ENCODE assay signal across 1 cellular context in the genomic region with DNA sequence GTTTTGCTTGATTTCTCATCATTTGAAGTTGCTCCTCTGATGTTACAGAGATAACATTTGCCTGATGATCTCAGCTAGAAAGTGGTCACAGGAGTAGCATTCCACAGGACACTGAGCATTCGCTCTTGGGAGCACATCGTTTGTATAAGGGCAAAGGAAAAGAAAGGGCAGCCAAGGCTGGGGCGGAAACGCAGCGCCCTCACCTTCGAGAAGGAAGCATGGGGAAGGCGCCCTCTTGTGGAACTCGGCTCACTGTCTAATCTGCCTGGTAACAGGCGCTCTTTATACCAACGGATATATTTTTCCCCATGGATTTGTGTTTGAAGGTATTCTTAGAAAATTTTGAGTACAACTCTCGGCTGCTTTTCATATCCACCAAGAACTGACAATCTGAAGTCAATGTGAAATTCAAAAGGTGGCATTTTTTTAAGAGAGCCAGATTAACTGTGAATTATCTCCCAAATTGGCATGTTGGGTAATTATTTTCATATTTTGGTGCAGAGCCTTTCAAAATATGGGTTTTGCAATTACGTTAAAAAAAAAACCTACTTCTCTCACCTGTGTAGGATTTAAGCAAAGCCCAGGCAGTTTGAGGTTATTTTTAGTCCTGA.
TF ChIP-seq lines count a peak whose summit lies in the region.

No MANE protein-coding gene starts in this region.

TF ChIP-seq in HepG2, 621 proteins besides CTCF, POLR2A, EP300 and RAD21 (continued from another document):
- 0 out of 2 replicates have a peak, but pooled peaks have one; percentile 29 for TF ChIP-seq ERF (CRISPR knock-in tag; IDR thresholded peaks at IDR 0.05)
- TF ChIP-seq SRY (CRISPR knock-in tag; IDR thresholded peaks at IDR 0.05) = no peak
- TF ChIP-seq, protein P1, sequence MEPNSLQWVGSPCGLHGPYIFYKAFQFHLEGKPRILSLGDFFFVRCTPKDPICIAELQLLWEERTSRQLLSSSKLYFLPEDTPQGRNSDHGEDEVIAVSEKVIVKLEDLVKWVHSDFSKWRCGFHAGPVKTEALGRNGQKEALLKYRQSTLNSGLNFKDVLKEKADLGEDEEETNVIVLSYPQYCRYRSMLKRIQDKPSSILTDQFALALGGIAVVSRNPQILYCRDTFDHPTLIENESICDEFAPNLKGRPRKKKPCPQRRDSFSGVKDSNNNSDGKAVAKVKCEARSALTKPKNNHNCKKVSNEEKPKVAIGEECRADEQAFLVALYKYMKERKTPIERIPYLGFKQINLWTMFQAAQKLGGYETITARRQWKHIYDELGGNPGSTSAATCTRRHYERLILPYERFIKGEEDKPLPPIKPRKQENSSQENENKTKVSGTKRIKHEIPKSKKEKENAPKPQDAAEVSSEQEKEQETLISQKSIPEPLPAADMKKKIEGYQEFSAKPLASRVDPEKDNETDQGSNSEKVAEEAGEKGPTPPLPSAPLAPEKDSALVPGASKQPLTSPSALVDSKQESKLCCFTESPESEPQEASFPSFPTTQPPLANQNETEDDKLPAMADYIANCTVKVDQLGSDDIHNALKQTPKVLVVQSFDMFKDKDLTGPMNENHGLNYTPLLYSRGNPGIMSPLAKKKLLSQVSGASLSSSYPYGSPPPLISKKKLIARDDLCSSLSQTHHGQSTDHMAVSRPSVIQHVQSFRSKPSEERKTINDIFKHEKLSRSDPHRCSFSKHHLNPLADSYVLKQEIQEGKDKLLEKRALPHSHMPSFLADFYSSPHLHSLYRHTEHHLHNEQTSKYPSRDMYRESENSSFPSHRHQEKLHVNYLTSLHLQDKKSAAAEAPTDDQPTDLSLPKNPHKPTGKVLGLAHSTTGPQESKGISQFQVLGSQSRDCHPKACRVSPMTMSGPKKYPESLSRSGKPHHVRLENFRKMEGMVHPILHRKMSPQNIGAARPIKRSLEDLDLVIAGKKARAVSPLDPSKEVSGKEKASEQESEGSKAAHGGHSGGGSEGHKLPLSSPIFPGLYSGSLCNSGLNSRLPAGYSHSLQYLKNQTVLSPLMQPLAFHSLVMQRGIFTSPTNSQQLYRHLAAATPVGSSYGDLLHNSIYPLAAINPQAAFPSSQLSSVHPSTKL (CRISPR knock-in tag; IDR thresholded peaks at IDR 0.05) = peak; percentile 38; the same call in 1 of the 2 replicates
- TF ChIP-seq ZNF878 (CRISPR knock-in tag; IDR thresholded peaks at IDR 0.05) = 0 out of 2 replicates have a peak, but pooled peaks have one; percentile 49
- peak; percentile 58; the same call in 1 of the 2 replicates for TF ChIP-seq KDM2A (CRISPR knock-in tag; IDR thresholded peaks at IDR 0.05; ENCODE audit: borderline replicate concordance, low read depth)
- TF ChIP-seq RFX5 (IDR thresholded peaks at IDR 0.05; ENCODE audit: low read depth, low read length) = peak; percentile 98
- peak; percentile 78 for TF ChIP-seq STAG1 (CRISPR knock-in tag; IDR thresholded peaks at IDR 0.05)
- TF ChIP-seq ZNF446 (CRISPR knock-in tag; IDR thresholded peaks at IDR 0.05) = no peak
- TF ChIP-seq XRCC5 (optimal IDR thresholded peaks at IDR 0.05; ENCODE audit: low read length) = peak; percentile 29
- TF ChIP-seq, protein P2, sequence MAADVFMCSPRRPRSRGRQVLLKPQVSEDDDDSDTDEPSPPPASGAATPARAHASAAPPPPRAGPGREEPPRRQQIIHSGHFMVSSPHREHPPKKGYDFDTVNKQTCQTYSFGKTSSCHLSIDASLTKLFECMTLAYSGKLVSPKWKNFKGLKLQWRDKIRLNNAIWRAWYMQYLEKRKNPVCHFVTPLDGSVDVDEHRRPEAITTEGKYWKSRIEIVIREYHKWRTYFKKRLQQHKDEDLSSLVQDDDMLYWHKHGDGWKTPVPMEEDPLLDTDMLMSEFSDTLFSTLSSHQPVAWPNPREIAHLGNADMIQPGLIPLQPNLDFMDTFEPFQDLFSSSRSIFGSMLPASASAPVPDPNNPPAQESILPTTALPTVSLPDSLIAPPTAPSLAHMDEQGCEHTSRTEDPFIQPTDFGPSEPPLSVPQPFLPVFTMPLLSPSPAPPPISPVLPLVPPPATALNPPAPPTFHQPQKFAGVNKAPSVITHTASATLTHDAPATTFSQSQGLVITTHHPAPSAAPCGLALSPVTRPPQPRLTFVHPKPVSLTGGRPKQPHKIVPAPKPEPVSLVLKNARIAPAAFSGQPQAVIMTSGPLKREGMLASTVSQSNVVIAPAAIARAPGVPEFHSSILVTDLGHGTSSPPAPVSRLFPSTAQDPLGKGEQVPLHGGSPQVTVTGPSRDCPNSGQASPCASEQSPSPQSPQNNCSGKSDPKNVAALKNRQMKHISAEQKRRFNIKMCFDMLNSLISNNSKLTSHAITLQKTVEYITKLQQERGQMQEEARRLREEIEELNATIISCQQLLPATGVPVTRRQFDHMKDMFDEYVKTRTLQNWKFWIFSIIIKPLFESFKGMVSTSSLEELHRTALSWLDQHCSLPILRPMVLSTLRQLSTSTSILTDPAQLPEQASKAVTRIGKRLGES (CRISPR knock-in tag; IDR thresholded peaks at IDR 0.05; ENCODE audit: borderline replicate concordance) = no peak
- no peak for TF ChIP-seq SKI (IDR thresholded peaks at IDR 0.05; ENCODE audit: partially characterized antibody)
- peak; percentile 64; the same call in 1 of the 2 replicates for TF ChIP-seq MIXL1 (CRISPR knock-in tag; IDR thresholded peaks at IDR 0.05)
- 0 out of 2 replicates have a peak, but pooled peaks have one; percentile 30 for TF ChIP-seq ELF1 (CRISPR knock-in tag; IDR thresholded peaks at IDR 0.05)
- no peak for TF ChIP-seq ISL2 (CRISPR knock-in tag; IDR thresholded peaks at IDR 0.05)
- TF ChIP-seq, protein P3, sequence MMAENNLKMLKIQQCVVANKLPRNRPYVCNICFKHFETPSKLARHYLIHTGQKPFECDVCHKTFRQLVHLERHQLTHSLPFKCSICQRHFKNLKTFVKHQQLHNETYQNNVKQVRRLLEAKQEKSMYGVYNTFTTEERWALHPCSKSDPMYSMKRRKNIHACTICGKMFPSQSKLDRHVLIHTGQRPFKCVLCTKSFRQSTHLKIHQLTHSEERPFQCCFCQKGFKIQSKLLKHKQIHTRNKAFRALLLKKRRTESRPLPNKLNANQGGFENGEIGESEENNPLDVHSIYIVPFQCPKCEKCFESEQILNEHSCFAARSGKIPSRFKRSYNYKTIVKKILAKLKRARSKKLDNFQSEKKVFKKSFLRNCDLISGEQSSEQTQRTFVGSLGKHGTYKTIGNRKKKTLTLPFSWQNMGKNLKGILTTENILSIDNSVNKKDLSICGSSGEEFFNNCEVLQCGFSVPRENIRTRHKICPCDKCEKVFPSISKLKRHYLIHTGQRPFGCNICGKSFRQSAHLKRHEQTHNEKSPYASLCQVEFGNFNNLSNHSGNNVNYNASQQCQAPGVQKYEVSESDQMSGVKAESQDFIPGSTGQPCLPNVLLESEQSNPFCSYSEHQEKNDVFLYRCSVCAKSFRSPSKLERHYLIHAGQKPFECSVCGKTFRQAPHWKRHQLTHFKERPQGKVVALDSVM (CRISPR knock-in tag; IDR thresholded peaks at IDR 0.05) = no peak
